ENCODE assay signal across 1 cellular context in the genomic region with DNA sequence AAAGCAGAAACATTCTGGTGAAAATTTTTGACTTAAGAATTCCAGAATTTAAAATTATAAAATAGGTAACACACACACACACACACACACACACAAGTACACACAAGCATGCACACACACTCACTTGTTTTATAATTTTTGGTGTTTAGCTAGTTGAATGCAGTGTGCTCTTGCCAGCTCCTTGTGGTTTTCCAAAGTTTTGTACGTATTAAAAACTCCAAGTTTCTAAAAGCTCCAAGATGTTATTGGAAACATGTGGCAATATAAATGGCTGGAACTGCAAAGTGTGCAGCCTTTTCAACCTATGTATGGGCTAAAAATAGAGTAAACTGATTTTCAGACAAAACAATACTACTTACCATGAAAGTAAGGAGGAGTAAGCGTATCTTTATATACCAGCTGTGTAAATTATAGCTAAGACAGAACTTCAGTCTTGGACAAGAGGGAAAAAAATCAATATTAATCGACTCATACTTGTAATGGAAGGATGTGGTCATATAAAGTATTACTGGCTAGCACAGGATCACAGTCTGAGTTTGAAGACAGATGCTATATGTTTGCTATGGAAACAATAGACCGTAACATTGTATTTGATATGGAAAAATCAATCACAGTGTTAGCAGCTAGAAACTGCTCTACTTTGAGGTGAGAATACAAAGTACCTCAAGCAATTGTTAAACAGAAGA.
TF ChIP-seq lines count a peak whose summit lies in the region.

No MANE protein-coding gene starts in this region.

TF ChIP-seq in SK-N-SH treated with all-trans-retinoic acid at 6 μM for 48 hours, 23 proteins besides CTCF, POLR2A, EP300 and RAD21 (continued from another document):
- TF ChIP-seq PATZ1 (CRISPR knock-in tag; IDR thresholded peaks at IDR 0.05; ENCODE audit: borderline replicate concordance) (no peak), ZFP3 (CRISPR knock-in tag; IDR thresholded peaks at IDR 0.05) (no peak), TCF4 (CRISPR knock-in tag; IDR thresholded peaks at IDR 0.05; ENCODE audit: borderline replicate concordance) (no peak), ZNF565 (CRISPR knock-in tag; conservative IDR thresholded peaks at IDR 0.05; ENCODE audit: low read depth) (no peak), SNAI2 (CRISPR knock-in tag; IDR thresholded peaks at IDR 0.05) (no peak), GLIS3 (CRISPR knock-in tag; IDR thresholded peaks at IDR 0.05) (no peak), ZC3H10 (CRISPR knock-in tag; IDR thresholded peaks at IDR 0.05) (no peak), PPARA (CRISPR knock-in tag; IDR thresholded peaks at IDR 0.05; ENCODE audit: borderline replicate concordance) (no peak)
- TF ChIP-seq, protein P1, sequence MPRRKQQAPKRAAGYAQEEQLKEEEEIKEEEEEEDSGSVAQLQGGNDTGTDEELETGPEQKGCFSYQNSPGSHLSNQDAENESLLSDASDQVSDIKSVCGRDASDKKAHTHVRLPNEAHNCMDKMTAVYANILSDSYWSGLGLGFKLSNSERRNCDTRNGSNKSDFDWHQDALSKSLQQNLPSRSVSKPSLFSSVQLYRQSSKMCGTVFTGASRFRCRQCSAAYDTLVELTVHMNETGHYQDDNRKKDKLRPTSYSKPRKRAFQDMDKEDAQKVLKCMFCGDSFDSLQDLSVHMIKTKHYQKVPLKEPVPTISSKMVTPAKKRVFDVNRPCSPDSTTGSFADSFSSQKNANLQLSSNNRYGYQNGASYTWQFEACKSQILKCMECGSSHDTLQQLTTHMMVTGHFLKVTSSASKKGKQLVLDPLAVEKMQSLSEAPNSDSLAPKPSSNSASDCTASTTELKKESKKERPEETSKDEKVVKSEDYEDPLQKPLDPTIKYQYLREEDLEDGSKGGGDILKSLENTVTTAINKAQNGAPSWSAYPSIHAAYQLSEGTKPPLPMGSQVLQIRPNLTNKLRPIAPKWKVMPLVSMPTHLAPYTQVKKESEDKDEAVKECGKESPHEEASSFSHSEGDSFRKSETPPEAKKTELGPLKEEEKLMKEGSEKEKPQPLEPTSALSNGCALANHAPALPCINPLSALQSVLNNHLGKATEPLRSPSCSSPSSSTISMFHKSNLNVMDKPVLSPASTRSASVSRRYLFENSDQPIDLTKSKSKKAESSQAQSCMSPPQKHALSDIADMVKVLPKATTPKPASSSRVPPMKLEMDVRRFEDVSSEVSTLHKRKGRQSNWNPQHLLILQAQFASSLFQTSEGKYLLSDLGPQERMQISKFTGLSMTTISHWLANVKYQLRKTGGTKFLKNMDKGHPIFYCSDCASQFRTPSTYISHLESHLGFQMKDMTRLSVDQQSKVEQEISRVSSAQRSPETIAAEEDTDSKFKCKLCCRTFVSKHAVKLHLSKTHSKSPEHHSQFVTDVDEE (CRISPR knock-in tag; IDR thresholded peaks at IDR 0.05) = no peak
